ENCODE assay signal across 8 cellular contexts in the genomic region with DNA sequence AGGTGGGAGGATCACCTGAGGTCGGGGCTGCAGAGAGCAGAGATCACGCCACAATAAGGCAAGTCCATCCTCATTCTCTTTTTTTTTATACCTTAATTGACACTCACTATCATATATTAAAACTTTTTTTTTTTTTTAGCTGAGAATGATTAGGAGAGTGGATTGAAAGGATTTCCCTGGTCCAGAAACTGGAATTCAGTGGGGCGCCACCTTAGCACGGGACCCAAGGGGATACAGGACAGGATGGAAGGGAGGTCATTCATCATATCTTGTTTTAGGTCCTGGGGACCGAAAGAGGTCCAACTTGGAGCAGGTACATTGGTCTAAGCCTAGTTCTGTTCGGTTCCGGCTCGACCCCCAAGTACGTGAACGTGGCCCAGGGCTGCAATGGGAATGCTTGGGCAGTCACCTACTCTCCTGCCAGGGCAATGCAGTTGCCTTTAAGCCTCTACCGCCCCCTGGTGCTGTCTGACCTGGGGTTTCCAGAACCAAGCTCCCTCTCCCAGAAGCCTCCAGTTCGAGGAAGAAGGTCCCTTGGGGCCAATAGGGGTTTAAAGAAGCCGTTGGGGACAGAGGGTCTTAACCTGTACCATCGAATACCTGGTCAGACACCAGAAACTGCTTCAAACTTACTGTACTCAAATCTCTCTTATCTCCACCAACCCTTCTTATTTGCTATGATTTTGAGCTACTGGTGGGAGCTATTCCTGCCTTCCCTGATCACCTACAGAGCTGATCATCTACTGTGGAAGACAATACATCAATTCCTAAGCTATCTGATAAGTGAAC. TPM values are rescaled to one million over a fixed set of nuclear protein-coding genes. Genes with fewer than 3 reads are reported as not detected.
DNase-seq lines count a peak whose midpoint lies in the region; ATAC-seq and TF ChIP-seq lines count a peak whose summit lies in the region.

No MANE protein-coding gene starts in this region.

- H3K36me3 ChIP-seq in cardiac muscle cell, result no peaks in the 10 kb centered on the region

- H3K4me1 ChIP-seq in cardiac muscle cell (ENCODE audit: low read depth), result no peaks in the 10 kb centered on the region

- peak; percentile 73 for TF ChIP-seq CTCF in cardiac muscle cell (IDR thresholded peaks at IDR 0.05; ENCODE audit: low read depth, low read length)

- no peaks in the 10 kb centered on the region for H3K9me3 ChIP-seq in cardiac muscle cell (ENCODE audit: low read depth)

- H3K27me3 ChIP-seq in cardiac muscle cell, result no peaks in the 10 kb centered on the region

- no peak overlapping the region for H3K4me3 ChIP-seq in cardiac muscle cell

- ATAC-seq in HG02884 (IDR thresholded peaks at IDR 0.05; ENCODE audit: unreplicated experiment), result no peak
- ATAC-seq in GM18858 (IDR thresholded peaks at IDR 0.05; ENCODE audit: unreplicated experiment), result no peak

- H3K27ac ChIP-seq in cardiac muscle cell, result no peak overlapping the region

- DNase-seq in AG08395 (ENCODE audit: low spot score), result peak; percentile 72
- peak; percentile 45 for DNase-seq in H4 (ENCODE audit: low spot score)
- peak; percentile 93 for DNase-seq in OCI-M1 (lab: John Stamatoyannopoulos, UW)
- DNase-seq in activated T-helper 9 cell treated with anti-CD3 and anti-CD28 coated beads, Interleukin-2, amount 50 U/mL, for 16 hours (ENCODE audit: low read depth), result peak; percentile 9
- peak; percentile 74 to 78 for DNase-seq in cardiac muscle cell (ENCODE audit: low read depth in 1 of 2, low spot score in 1 of 2)
- DNase-seq in stimulated activated CD4-positive, alpha-beta T cell treated with anti-CD3 and anti-CD28 coated beads, Interleukin-12 subunit alpha, Interleukin-12 subunit beta, amount 100 ng/mL, for 48 hours (ENCODE audit: low read depth in 2 of 3, low spot score in 1 of 3), result peak; percentile 53 to 72 (median 59)

RNA-seq across cellular contexts. Expression of gene GPATCH8, which starts 19.9 kb away (rescaled TPM):
- 7.4 and 15.0 TPM in 2 replicates for total RNA-seq in H4 (2014; rRNA removed; shearing (Covaris generic))
- total RNA-seq in cardiac muscle cell, result 22.7 and 34.7 TPM in 2 replicates
- polyA plus RNA-seq in cardiac muscle cell, result 38.7 and 47.6 TPM in 2 replicates

RNA-seq across cellular contexts. Expression of gene FZD2, which starts 34.2 kb away (rescaled TPM):
- 5.9 and 6.2 TPM in 2 replicates for total RNA-seq in H4 (2014; rRNA removed; shearing (Covaris generic))
- total RNA-seq in cardiac muscle cell, result 47.1 and 47.4 TPM in 2 replicates
- polyA plus RNA-seq in cardiac muscle cell, result 51.5 and 63.4 TPM in 2 replicates

Comparison
In these comparisons a context has a peak if more than half of its experiments do, and no peak if none do; other contexts are left out.
1. DNase-seq: peak in every context shown above with its lines; median percentile 93 in OCI-M1; 76 in cardiac muscle cell; 72 in AG08395; 59 in stimulated activated CD4-positive, alpha-beta T cell treated with anti-CD3 and anti-CD28 coated beads, Interleukin-12 subunit alpha, Interleukin-12 subunit beta, amount 100 ng/mL, for 48 hours; 45 in H4; 9 in activated T-helper 9 cell treated with anti-CD3 and anti-CD28 coated beads, Interleukin-2, amount 50 U/mL, for 16 hours.